In the genomic region with DNA sequence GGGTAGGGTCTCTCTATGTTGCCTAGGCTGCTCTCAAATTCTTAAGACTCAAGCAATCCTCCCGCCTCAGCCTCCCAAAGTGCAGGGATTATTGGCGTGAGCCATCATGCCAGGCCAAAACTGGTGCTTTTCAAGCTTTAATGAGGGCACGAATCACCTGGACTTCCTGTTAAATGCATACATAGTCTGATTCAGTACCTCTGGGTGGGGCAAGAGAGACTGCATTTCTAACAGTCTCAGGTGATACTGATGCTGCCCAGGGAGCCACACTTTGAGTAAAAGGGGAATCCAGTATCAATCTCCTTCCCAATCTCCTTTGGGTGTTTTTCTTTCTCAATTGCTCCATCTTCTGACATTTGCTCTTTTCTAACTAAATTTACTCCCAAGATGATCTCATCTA, we compare ENCODE assay signal across 16 cellular contexts.
"Had no signal": no experiment of that assay in that cellular context is flagged by ENCODE, and none has a peak within 500 bp of the region (broad histone marks: within the 10 kb centered on the region; RNA-seq: fewer than 3 reads in every experiment).

No MANE protein-coding gene starts in this region.

- H3K27me3 ChIP-seq: adrenal gland had no signal

- H3K9me3 ChIP-seq: adrenal gland, lower lobe of right lung, psoas muscle had no signal

- ATAC-seq: lower lobe of right lung, psoas muscle had no signal

- H3K4me3 Mint-ChIP-seq: nephron had no signal

- H3K4me1 ChIP-seq: adrenal gland had no signal

- DNase-seq: activated CD4-positive, alpha-beta T cell treated with anti-CD3 and anti-CD28 coated beads for 48 hours; activated naive CD4-positive, alpha-beta T cell treated with anti-CD3 and anti-CD28 coated beads, Interleukin-2, amount 50 U/mL, for 16 hours; adrenal gland; central memory CD4-positive, alpha-beta T cell; effector CD4-positive, alpha-beta T cell; hippocampal formation; kidney glomerular epithelial cell; lower lobe of right lung; psoas muscle; stimulated activated CD4-positive, alpha-beta T cell treated with anti-CD3 and anti-CD28 coated beads, Interleukin-2, amount 100 ng/mL, for 48 hours; stimulated activated naive CD4-positive, alpha-beta T cell treated with Interleukin-2 at 50 U/mL for 16 hours; SW 1271; WERI-Rb-1 had no signal

- H3K27ac Mint-ChIP-seq: activated T-helper 2 cell treated with anti-CD3 and anti-CD28 coated beads, Interferon-gamma antibody, Interleukin-2, Interleukin-4, amounts not matched to agents 10 μg/mL and 5 μg/mL and 100 μg/mL, durations not matched to agents 14 hours and 24 hours and 36 hours had no signal

- H3K9me3 Mint-ChIP-seq: activated T-helper 2 cell treated with anti-CD3 and anti-CD28 coated beads, Interferon-gamma antibody, Interleukin-2, Interleukin-4, amounts not matched to agents 10 μg/mL and 5 μg/mL and 100 μg/mL, durations not matched to agents 14 hours and 24 hours and 36 hours; nephron had no signal

- H3K27ac ChIP-seq: adrenal gland, coronary artery, lower lobe of right lung, psoas muscle, WERI-Rb-1 had no signal

- H3K4me3 ChIP-seq: adrenal gland, coronary artery, lower lobe of right lung, psoas muscle had no signal
